In genomic region chr7:141497391-141497790, GRCh38 we compare ENCODE assay signal across 5 cellular contexts.
"Had no signal": no experiment of that assay in that cellular context is flagged by ENCODE, and none has a peak within 500 bp of the region (broad histone marks: within the 10 kb centered on the region; RNA-seq: fewer than 3 reads in every experiment).

No MANE protein-coding gene starts in this region.

- DNase-seq: H9, HCEC 1CT had no signal

- H3K27ac ChIP-seq: HL-60 had no signal

- H3K4me2 ChIP-seq: GM23338 had no signal

- H3K4me3 ChIP-seq: GM23338 had no signal

- H2AFZ ChIP-seq: GM23338 had no signal

- ATAC-seq: GM23338, HepG2 had no signal
